8 cellular contexts compared by ENCODE assay signal in genomic region chr13:101624210-101624922, GRCh38.
DNase-seq lines count a peak whose midpoint lies in the region; ATAC-seq and TF ChIP-seq lines count a peak whose summit lies in the region.

No MANE protein-coding gene starts in this region.

- H3K36me3 Mint-ChIP-seq in activated naive CD8-positive, alpha-beta T cell treated with anti-CD3 and anti-CD28 coated beads for 36 hours = no peaks in the 10 kb centered on the region
- no peaks in the 10 kb centered on the region for H3K36me3 Mint-ChIP-seq in mesothelial cell of epicardium

- H3K4me3 Mint-ChIP-seq in activated naive CD8-positive, alpha-beta T cell treated with anti-CD3 and anti-CD28 coated beads for 36 hours = peak overlapping the region; percentile 49
- no peak overlapping the region for H3K4me3 Mint-ChIP-seq in mesothelial cell of epicardium

- H3K27ac Mint-ChIP-seq in activated naive CD8-positive, alpha-beta T cell treated with anti-CD3 and anti-CD28 coated beads for 36 hours = peak overlapping the region; percentile 74
- H3K27ac Mint-ChIP-seq in mesothelial cell of epicardium = peak overlapping the region; percentile 4

- ATAC-seq in HG03520 (IDR thresholded peaks at IDR 0.05; ENCODE audit: unreplicated experiment) (no peak), left cardiac atrium (no peak), GM19463 (IDR thresholded peaks at IDR 0.05; ENCODE audit: unreplicated experiment) (no peak)

- intact Hi-C loops in left cardiac atrium (cut with DNase I) = no loop called here

- no peaks in the 10 kb centered on the region for H3K27me3 Mint-ChIP-seq in activated naive CD8-positive, alpha-beta T cell treated with anti-CD3 and anti-CD28 coated beads for 36 hours
- no peaks in the 10 kb centered on the region for H3K27me3 Mint-ChIP-seq in mesothelial cell of epicardium (ENCODE audit: low read depth)

- in situ Hi-C loops in ACHN (cut with HindIII; ENCODE audit: low pct_ligation_motif_present, low pct_unique_long_range_greater_than_20kb, low sequenced_read_pairs) = no loop called here

- no peaks in the 10 kb centered on the region for H3K9me3 Mint-ChIP-seq in activated naive CD8-positive, alpha-beta T cell treated with anti-CD3 and anti-CD28 coated beads for 36 hours
- H3K9me3 Mint-ChIP-seq in mesothelial cell of epicardium = no peaks in the 10 kb centered on the region

- peaks cover 53% of the 10 kb centered on the region for H3K4me1 Mint-ChIP-seq in activated naive CD8-positive, alpha-beta T cell treated with anti-CD3 and anti-CD28 coated beads for 36 hours
- H3K4me1 Mint-ChIP-seq in mesothelial cell of epicardium = peaks cover 9% of the 10 kb centered on the region

- DNase-seq in ACHN (peak; percentile 19), HT-29 (ENCODE audit: low spot score) (peak; percentile 8), mesothelial cell of epicardium (ENCODE audit: low spot score in 2 of 2, unreplicated experiment in 2 of 2) (no peak), NCI-H446 treated with DMSO at 0.1 percent for 48 hours (lab: John Stamatoyannopoulos, UW) (no peak), left cardiac atrium (no peak)
- no peak for DNase-seq in activated naive CD8-positive, alpha-beta T cell treated with anti-CD3 and anti-CD28 coated beads for 36 hours

- no peak for TF ChIP-seq CTCF in mesothelial cell of epicardium (IDR thresholded peaks at IDR 0.05; ENCODE audit: unreplicated experiment)

Comparison
In these comparisons a context has a peak if more than half of its experiments do, and no peak if none do; other contexts are left out.
1. DNase-seq: peak in ACHN (single experiment) and HT-29 (single experiment); none in activated naive CD8-positive, alpha-beta T cell treated with anti-CD3 and anti-CD28 coated beads for 36 hours (single experiment), mesothelial cell of epicardium (0 of 2), NCI-H446 treated with DMSO at 0.1 percent for 48 hours (single experiment) and left cardiac atrium (single experiment).